Comparison of ENCODE assay signal across 1 cellular context in the genomic region with DNA sequence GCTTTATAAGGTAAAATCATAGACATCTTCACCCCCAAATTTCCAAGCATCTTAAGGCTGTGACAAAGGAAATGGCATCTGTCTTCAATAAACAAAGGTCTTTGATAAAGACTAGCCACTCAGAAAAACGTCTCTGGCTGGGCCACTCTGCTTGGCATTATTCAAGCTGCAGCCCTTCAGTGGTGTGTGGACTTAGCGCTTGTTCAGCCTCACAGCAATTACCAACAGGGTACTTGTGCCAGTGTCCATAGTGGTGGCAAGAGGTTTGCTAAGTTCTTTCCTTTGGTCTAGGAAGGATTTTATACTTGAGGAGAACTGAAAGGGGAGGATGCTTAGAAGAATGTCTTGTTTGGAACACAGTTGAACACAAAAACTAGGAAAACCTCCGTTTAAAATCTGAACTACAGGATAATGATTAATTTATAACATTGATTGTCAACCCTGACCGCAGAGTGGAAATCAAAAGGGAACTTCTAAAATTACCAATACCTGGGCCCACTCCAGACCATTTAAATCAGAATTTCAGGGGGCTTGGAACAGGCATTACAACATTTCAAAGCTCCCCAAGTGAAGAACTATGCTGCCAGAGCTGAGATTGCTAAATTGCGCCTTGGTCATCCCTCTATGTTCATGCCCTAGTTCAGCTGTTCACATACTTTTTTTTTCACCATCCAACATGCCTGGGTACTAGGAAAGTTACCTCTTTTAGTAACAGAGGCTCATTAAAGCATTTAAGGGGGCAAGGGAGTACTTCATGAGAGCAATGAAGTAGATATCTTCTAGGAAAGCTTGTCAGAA.
TF ChIP-seq lines count a peak whose summit lies in the region.

No MANE protein-coding gene starts in this region.

TF ChIP-seq in liver, 16 proteins besides CTCF, POLR2A, EP300 and RAD21 (continued from another document):
- TF ChIP-seq ZBTB33 (IDR thresholded peaks at IDR 0.05) (no peak), GABPA (IDR thresholded peaks at IDR 0.05 in 1 of 2, conservative IDR thresholded peaks at IDR 0.05 in 1 of 2) (no peak), HNF4G (IDR thresholded peaks at IDR 0.05) (no peak), TAF1 (conservative IDR thresholded peaks at IDR 0.05) (no peak)
